24 cellular contexts compared by ENCODE assay signal in genomic region chr2:223524066-223524465, GRCh38.
DNase-seq lines count a peak whose midpoint lies in the region; TF ChIP-seq lines count a peak whose summit lies in the region.
"Had no signal": no experiment of that assay in that cellular context is flagged by ENCODE, and none has a peak within 500 bp of the region (broad histone marks: within the 10 kb centered on the region; RNA-seq: fewer than 3 reads in every experiment).

No MANE protein-coding gene starts in this region.

- CTCF ChIA-PET in activated CD4-positive, alpha-beta memory T cell treated with anti-CD3 and anti-CD28 coated beads for 36 hours (lab: Charles Lee) = no interaction called here

- peak overlapping the region; percentile 48 for H3K27ac Mint-ChIP-seq in neural crest cell (ENCODE audit: unreplicated experiment)
- no peak overlapping the region for H3K27ac Mint-ChIP-seq in activated CD4-positive, alpha-beta memory T cell treated with anti-CD3 and anti-CD28 coated beads for 36 hours
- H3K27ac Mint-ChIP-seq: CD14-positive monocyte; CD4-positive, alpha-beta memory T cell; CD4-positive, CD25-positive, alpha-beta regulatory T cell; CD8-positive, alpha-beta memory T cell had no signal

- peaks cover 42% of the 10 kb centered on the region for H3K4me1 ChIP-seq in KMS-11 (ENCODE audit: low read depth, poor library complexity, severe bottlenecking)
- H3K4me1 ChIP-seq: BLaER1 had no signal

- peaks cover 2% of the 10 kb centered on the region for H3K9me3 Mint-ChIP-seq in neural crest cell
- H3K9me3 Mint-ChIP-seq in activated CD4-positive, alpha-beta memory T cell treated with anti-CD3 and anti-CD28 coated beads for 36 hours = no peaks in the 10 kb centered on the region

- peak overlapping the region; percentile 42; the same call in 1 of the 2 replicates for H2AFZ ChIP-seq in KMS-11 (ENCODE audit: low read depth)

- H3K27ac ChIP-seq in KMS-11 = peak overlapping the region; percentile 80; the same call in 1 of the 2 replicates
- H3K27ac ChIP-seq: BLaER1 had no signal

- POLR2A ChIA-PET in activated CD4-positive, alpha-beta memory T cell treated with anti-CD3 and anti-CD28 coated beads for 36 hours (lab: Charles Lee) = no interaction called here

- H3K4me3 Mint-ChIP-seq in neural crest cell = no peak overlapping the region
- H3K4me3 Mint-ChIP-seq in activated CD4-positive, alpha-beta memory T cell treated with anti-CD3 and anti-CD28 coated beads for 36 hours = no peak overlapping the region
- H3K4me3 Mint-ChIP-seq: CD14-positive monocyte; CD4-positive, alpha-beta memory T cell; CD4-positive, CD25-positive, alpha-beta regulatory T cell; CD8-positive, alpha-beta memory T cell had no signal

- DNase-seq in foreskin melanocyte = peak; percentile 36
- DNase-seq in neural crest cell (ENCODE audit: low read depth, low spot score) = no peak
- DNase-seq in activated CD4-positive, alpha-beta memory T cell treated with anti-CD3 and anti-CD28 coated beads for 36 hours = no peak
- no peak for DNase-seq in activated T-cell treated with anti-CD3 and anti-CD28 coated beads, Interleukin-2, amount 50 U/mL, for 48 hours
- DNase-seq in nucleus accumbens (lab: John Stamatoyannopoulos, UW) = no peak
- DNase-seq in NCI-H69 (lab: John Stamatoyannopoulos, UW) = no peak
- DNase-seq: 8988T; ACHN; BE2C; C1 segment of cervical spinal cord; CD4-positive, alpha-beta memory T cell; CD4-positive, CD25-positive, alpha-beta regulatory T cell; CD8-positive, alpha-beta memory T cell; COR-L47; DMS 273 treated with DMSO at 0.1 percent for 48 hours; DMS153; DMS53; DMS79; DND-41; GDM1 had no signal

- no peaks in the 10 kb centered on the region for H3K27me3 ChIP-seq in KMS-11 (ENCODE audit: insufficient read depth, low read depth)
- H3K27me3 ChIP-seq: BE2C, BLaER1 had no signal

- H3K27me3 Mint-ChIP-seq in neural crest cell (ENCODE audit: low read depth) = no peaks in the 10 kb centered on the region
- H3K27me3 Mint-ChIP-seq in activated CD4-positive, alpha-beta memory T cell treated with anti-CD3 and anti-CD28 coated beads for 36 hours = no peaks in the 10 kb centered on the region
- H3K27me3 Mint-ChIP-seq: CD4-positive, alpha-beta memory T cell; CD4-positive, CD25-positive, alpha-beta regulatory T cell had no signal

- H3K36me3 ChIP-seq in KMS-11 (ENCODE audit: insufficient read depth) = no peaks in the 10 kb centered on the region
- H3K36me3 ChIP-seq: BE2C, BLaER1 had no signal

- TF ChIP-seq CTCF in KMS-11 (conservative IDR thresholded peaks at IDR 0.05; ENCODE audit: low read depth, low read length) (no peak), neural crest cell (conservative IDR thresholded peaks at IDR 0.05) (no peak)

- intact Hi-C loops in activated CD4-positive, alpha-beta memory T cell treated with anti-CD3 and anti-CD28 coated beads for 36 hours (cut with micrococcal nuclease) = no loop called here

- H3K79me2 ChIP-seq in KMS-11 (ENCODE audit: insufficient read depth, low read depth) = no peaks in the 10 kb centered on the region

- peaks cover 2% of the 10 kb centered on the region for H3K36me3 Mint-ChIP-seq in neural crest cell (ENCODE audit: low read depth)
- H3K36me3 Mint-ChIP-seq in activated CD4-positive, alpha-beta memory T cell treated with anti-CD3 and anti-CD28 coated beads for 36 hours = no peaks in the 10 kb centered on the region
- H3K36me3 Mint-ChIP-seq: CD14-positive monocyte; CD4-positive, alpha-beta memory T cell; CD4-positive, CD25-positive, alpha-beta regulatory T cell; CD8-positive, alpha-beta memory T cell had no signal

- peak overlapping the region; percentile 59; the same call in 1 of the 2 replicates for H3K4me2 ChIP-seq in KMS-11
- H3K4me2 ChIP-seq: BLaER1 had no signal

- H3K4me1 Mint-ChIP-seq in neural crest cell = peaks cover 19% of the 10 kb centered on the region
- H3K4me1 Mint-ChIP-seq in activated CD4-positive, alpha-beta memory T cell treated with anti-CD3 and anti-CD28 coated beads for 36 hours (ENCODE audit: low read depth) = no peaks in the 10 kb centered on the region
- H3K4me1 Mint-ChIP-seq: CD14-positive monocyte; CD4-positive, alpha-beta memory T cell; CD4-positive, CD25-positive, alpha-beta regulatory T cell; CD8-positive, alpha-beta memory T cell had no signal

- no peak overlapping the region for H3K4me3 ChIP-seq in KMS-11 (IDR thresholded peaks at IDR 0.05; ENCODE audit: insufficient read depth, low read depth, low read length)
- H3K4me3 ChIP-seq: BLaER1, GM12878 had no signal

- H3K9ac ChIP-seq in KMS-11 = no peak overlapping the region; the same call in 1 of the 2 replicates
- H3K9ac ChIP-seq: BLaER1 had no signal

- no peaks in the 10 kb centered on the region for H4K20me1 ChIP-seq in KMS-11 (ENCODE audit: insufficient read depth)
- H4K20me1 ChIP-seq: BLaER1 had no signal
